Comparison of ENCODE assay signal across 1 cellular context in the genomic region with DNA sequence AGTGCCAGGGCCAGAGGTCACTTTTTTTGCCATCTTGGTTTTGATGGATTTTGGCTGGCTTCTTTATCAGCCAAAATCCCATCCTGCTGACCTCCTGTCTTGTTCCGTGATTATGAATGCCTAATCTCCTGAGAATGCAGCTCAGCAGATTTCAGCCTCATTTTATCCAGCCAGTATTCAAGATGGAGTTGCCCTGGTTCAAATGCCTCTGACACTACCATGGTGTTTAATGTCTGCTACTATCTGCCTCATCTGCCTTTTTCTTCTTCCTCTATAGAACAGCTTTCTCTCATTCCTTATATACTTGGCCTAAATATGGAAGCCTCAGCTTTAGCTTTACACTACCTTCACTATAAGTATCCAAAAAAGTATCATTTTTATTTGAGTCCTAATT.
TF ChIP-seq lines count a peak whose summit lies in the region.

No MANE protein-coding gene starts in this region.

TF ChIP-seq in GM23338, 12 proteins besides CTCF, POLR2A, EP300 and RAD21 (continued from another document):
- TF ChIP-seq EZH2phosphoT487 (IDR thresholded peaks at IDR 0.05; ENCODE audit: unreplicated experiment) (no peak), STAT1 (IDR thresholded peaks at IDR 0.05; ENCODE audit: unreplicated experiment) (no peak)
